14 cellular contexts compared by ENCODE assay signal in the genomic region with DNA sequence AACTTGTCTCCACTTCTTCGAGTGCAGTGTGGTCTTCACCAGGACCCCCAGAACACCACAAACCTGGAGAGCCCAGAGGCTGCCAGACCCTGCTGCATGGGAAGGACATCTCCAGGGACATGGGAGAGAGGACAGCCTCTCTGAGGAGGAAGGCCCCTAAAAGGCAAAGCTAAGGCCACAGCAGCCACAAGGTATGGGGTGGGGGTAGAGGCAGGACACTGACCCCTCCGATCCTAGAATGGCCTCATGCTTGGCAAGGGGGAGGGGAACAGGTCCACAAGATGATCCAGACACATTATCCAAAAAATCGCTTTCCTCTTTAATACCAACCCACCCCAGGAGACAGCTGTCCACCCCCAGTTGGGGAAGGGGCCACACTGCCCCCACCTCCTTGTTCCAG. TPM values are rescaled to one million over a fixed set of nuclear protein-coding genes. Genes with fewer than 3 reads are reported as not detected.
DNase-seq lines count a peak whose midpoint lies in the region; ATAC-seq, FAIRE-seq and TF ChIP-seq lines count a peak whose summit lies in the region.
"Had no signal": no experiment of that assay in that cellular context is flagged by ENCODE, and none has a peak within 500 bp of the region (broad histone marks: within the 10 kb centered on the region; RNA-seq: fewer than 3 reads in every experiment).

No MANE protein-coding gene starts in this region.

- H3K36me3 Mint-ChIP-seq in activated T-cell treated with anti-CD3 and anti-CD28 coated beads, Interleukin-2, amount 50 U/mL, for 24 hours (ENCODE audit: low read depth), result peaks cover 93% of the 10 kb centered on the region
- H3K36me3 Mint-ChIP-seq in endothelial cell (ENCODE audit: low read depth, unreplicated experiment), result peaks cover 17% of the 10 kb centered on the region
- H3K36me3 Mint-ChIP-seq in stimulated activated effector memory CD8-positive, alpha-beta T cell treated with anti-CD3 and anti-CD28 coated beads, Interleukin-12 subunit alpha, Interleukin-12 subunit beta, amount 100 ng/mL, for 72 hours, result peaks cover 91% of the 10 kb centered on the region

- H3K27me3 Mint-ChIP-seq in activated T-cell treated with anti-CD3 and anti-CD28 coated beads, Interleukin-2, amount 50 U/mL, for 24 hours, result no peaks in the 10 kb centered on the region
- peaks cover 5% of the 10 kb centered on the region for H3K27me3 Mint-ChIP-seq in endothelial cell (ENCODE audit: unreplicated experiment)

- peak overlapping the region; percentile 93 for H3K27ac Mint-ChIP-seq in activated T-cell treated with anti-CD3 and anti-CD28 coated beads, Interleukin-2, amount 50 U/mL, for 24 hours
- no peak overlapping the region for H3K27ac Mint-ChIP-seq in endothelial cell (ENCODE audit: unreplicated experiment)
- peak overlapping the region; percentile 99 for H3K27ac Mint-ChIP-seq in stimulated activated effector memory CD8-positive, alpha-beta T cell treated with anti-CD3 and anti-CD28 coated beads, Interleukin-12 subunit alpha, Interleukin-12 subunit beta, amount 100 ng/mL, for 72 hours

- H3K4me1 Mint-ChIP-seq in activated T-cell treated with anti-CD3 and anti-CD28 coated beads, Interleukin-2, amount 50 U/mL, for 24 hours (ENCODE audit: low read depth), result peaks cover 51% of the 10 kb centered on the region
- peaks cover 22% of the 10 kb centered on the region for H3K4me1 Mint-ChIP-seq in endothelial cell (ENCODE audit: unreplicated experiment)
- H3K4me1 Mint-ChIP-seq in stimulated activated effector memory CD8-positive, alpha-beta T cell treated with anti-CD3 and anti-CD28 coated beads, Interleukin-12 subunit alpha, Interleukin-12 subunit beta, amount 100 ng/mL, for 72 hours, result peaks cover 43% of the 10 kb centered on the region

- POLR2A ChIA-PET in RWPE1 (lab: Yijun Ruan, JAX; ENCODE audit: low non-redundant PET), result no interaction called here

- DNase-seq in activated T-cell treated with anti-CD3 and anti-CD28 coated beads, Interleukin-2, amount 50 U/mL, for 24 hours, result no peak
- no peak for DNase-seq in activated T-cell treated with anti-CD3 and anti-CD28 coated beads, Interleukin-2, amount 50 U/mL, for 48 hours
- DNase-seq in RWPE1 (ENCODE audit: low spot score), result no peak
- DNase-seq in endothelial cell (ENCODE audit: low spot score), result no peak
- no peak for DNase-seq in stimulated activated effector memory CD8-positive, alpha-beta T cell treated with anti-CD3 and anti-CD28 coated beads, Interleukin-12 subunit alpha, Interleukin-12 subunit beta, amount 100 ng/mL, for 72 hours (ENCODE audit: low spot score in 2 of 2)
- no peak for DNase-seq in OCI-M1 (lab: John Stamatoyannopoulos, UW)
- no peak for DNase-seq in D721Med (ENCODE audit: insufficient read length, low spot score)
- no peak for DNase-seq in stimulated activated CD4-positive, alpha-beta T cell treated with anti-CD3 and anti-CD28 coated beads, Interleukin-15, amount 100 ng/mL, for 24 hours
- DNase-seq: ACHN; activated CD4-positive, CD25-positive, alpha-beta regulatory T cell treated with anti-CD3 and anti-CD28 coated beads, Interleukin-2, amount 50 U/mL, for 72 hours; mesendoderm; NCI-H187 treated with DMSO at 0.1 percent for 48 hours; small intestine had no signal

- CTCF ChIA-PET in RWPE1 (lab: Yijun Ruan, JAX), result interaction anchor here (0.6 to 1.2 kb wide), 4 partner anchors 14 to 67 kb away, joined by 3 to 7 read pairs (median 3); a partner anchor contains a TSS

- no peak for FAIRE-seq in D721Med (lab: Jason Lieb, UNC)
- FAIRE-seq: GM18507, small intestine had no signal

- H3K4me3 Mint-ChIP-seq in activated T-cell treated with anti-CD3 and anti-CD28 coated beads, Interleukin-2, amount 50 U/mL, for 24 hours, result peak overlapping the region; percentile 78
- peak overlapping the region; percentile 15 for H3K4me3 Mint-ChIP-seq in endothelial cell (ENCODE audit: unreplicated experiment)
- H3K4me3 Mint-ChIP-seq in stimulated activated effector memory CD8-positive, alpha-beta T cell treated with anti-CD3 and anti-CD28 coated beads, Interleukin-12 subunit alpha, Interleukin-12 subunit beta, amount 100 ng/mL, for 72 hours, result no peak overlapping the region

- no peaks in the 10 kb centered on the region for H3K9me3 Mint-ChIP-seq in activated T-cell treated with anti-CD3 and anti-CD28 coated beads, Interleukin-2, amount 50 U/mL, for 24 hours
- no peaks in the 10 kb centered on the region for H3K9me3 Mint-ChIP-seq in endothelial cell (ENCODE audit: unreplicated experiment)
- H3K9me3 Mint-ChIP-seq in stimulated activated effector memory CD8-positive, alpha-beta T cell treated with anti-CD3 and anti-CD28 coated beads, Interleukin-12 subunit alpha, Interleukin-12 subunit beta, amount 100 ng/mL, for 72 hours, result no peaks in the 10 kb centered on the region

- no peak for ATAC-seq in stimulated activated effector memory CD8-positive, alpha-beta T cell treated with anti-CD3 and anti-CD28 coated beads, Interleukin-12 subunit alpha, Interleukin-12 subunit beta, amount 100 ng/mL, for 72 hours

- H3K27ac ChIP-seq in RWPE1, result peak overlapping the region; percentile 95

- TF ChIP-seq CTCF in RWPE1 (conservative IDR thresholded peaks at IDR 0.05; ENCODE audit: low read depth) (no peak), endothelial cell (IDR thresholded peaks at IDR 0.05; ENCODE audit: unreplicated experiment) (no peak), D721Med (IDR thresholded peaks at IDR 0.05; ENCODE audit: insufficient read depth, missing control alignments) (no peak)

RNA-seq across cellular contexts. Expression of a gene that starts 1.9 kb away (rescaled TPM):
- total RNA-seq in endothelial cell (ENCODE audit: unreplicated experiment), result 3.8 TPM

RNA-seq across cellular contexts. Expression of a gene that starts 6.9 kb away (rescaled TPM):
- 2,251 TPM for total RNA-seq in endothelial cell (ENCODE audit: unreplicated experiment)

RNA-seq across cellular contexts. Expression of a gene that starts 7.1 kb away (rescaled TPM):
- 41.8 TPM for total RNA-seq in endothelial cell (ENCODE audit: unreplicated experiment)

RNA-seq across cellular contexts. Expression of a gene that starts 10.2 kb away (rescaled TPM):
- 48.5 TPM for total RNA-seq in endothelial cell (ENCODE audit: unreplicated experiment)

RNA-seq across cellular contexts. Expression of a gene that starts 10.6 kb away (rescaled TPM):
- 33.3 TPM for total RNA-seq in endothelial cell (ENCODE audit: unreplicated experiment)
